2 cellular contexts compared by ENCODE assay signal in the genomic region with DNA sequence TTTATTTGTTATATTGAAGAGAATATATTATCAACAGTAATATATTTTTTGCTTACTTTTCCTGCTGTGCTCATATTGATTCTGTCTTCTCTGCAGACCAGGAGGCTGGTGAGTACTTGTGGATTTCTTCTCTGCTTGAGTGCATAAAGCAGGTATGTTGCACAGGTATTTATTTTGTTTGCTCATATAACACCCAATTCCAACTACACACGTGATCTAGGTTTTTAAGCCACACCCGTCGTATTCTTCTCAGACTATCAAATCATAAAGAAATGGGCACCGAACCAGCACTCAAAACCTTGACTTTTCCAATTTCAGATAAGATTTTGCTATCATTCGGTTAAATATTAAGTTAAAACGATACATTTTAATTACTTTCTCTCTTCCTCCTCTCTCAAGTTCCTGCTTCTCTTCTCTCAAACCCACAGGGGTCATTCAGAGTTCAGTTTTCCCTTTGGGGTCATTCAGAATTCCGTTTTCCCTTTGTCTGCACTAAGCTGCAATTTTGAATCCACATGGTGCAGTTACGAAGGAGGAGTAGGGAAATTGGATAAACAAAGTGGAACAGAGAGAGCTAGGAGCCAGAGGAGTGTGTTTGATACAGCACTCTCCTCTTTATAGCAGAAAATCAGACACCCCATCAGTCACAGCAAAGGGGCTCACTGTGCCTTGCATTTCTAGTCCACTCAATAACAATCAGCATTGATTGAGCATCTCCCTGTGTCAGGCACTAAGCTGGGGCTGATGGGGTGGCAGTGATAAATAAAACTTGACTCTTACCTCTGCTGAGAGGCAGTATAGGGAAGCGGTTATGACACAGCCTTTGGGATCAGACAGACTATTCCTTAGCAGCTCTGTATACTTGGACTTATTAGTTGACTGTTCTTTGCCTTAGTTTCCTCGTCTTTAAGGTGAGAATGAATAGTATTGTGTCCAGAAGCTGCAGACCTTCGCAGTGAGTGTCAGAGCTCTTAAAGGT.
TF ChIP-seq lines count a peak whose summit lies in the region.

Gene ADH1C, minus strand, starts transcription at position 145 of the 979 bp plus-strand sequence. Its CDS starts 71 bp downstream, at position 74.

TF ChIP-seq in SK-N-SH, 30 proteins besides CTCF, POLR2A, EP300 and RAD21 (continued from another document):
- TF ChIP-seq MEF2A (IDR thresholded peaks at IDR 0.05; ENCODE audit: borderline replicate concordance, low read depth) (no peak), TEAD4 (IDR thresholded peaks at IDR 0.05; ENCODE audit: borderline replicate concordance, insufficient read depth) (no peak), YY1 (IDR thresholded peaks at IDR 0.05; ENCODE audit: low read depth) (no peak), TCF12 (IDR thresholded peaks at IDR 0.05) (no peak), SIN3A (IDR thresholded peaks at IDR 0.05; ENCODE audit: borderline replicate concordance, low read depth, low read length) (no peak), NRF1 (IDR thresholded peaks at IDR 0.05; ENCODE audit: low read depth, low read length) (no peak)
- TF ChIP-seq, protein P1, sequence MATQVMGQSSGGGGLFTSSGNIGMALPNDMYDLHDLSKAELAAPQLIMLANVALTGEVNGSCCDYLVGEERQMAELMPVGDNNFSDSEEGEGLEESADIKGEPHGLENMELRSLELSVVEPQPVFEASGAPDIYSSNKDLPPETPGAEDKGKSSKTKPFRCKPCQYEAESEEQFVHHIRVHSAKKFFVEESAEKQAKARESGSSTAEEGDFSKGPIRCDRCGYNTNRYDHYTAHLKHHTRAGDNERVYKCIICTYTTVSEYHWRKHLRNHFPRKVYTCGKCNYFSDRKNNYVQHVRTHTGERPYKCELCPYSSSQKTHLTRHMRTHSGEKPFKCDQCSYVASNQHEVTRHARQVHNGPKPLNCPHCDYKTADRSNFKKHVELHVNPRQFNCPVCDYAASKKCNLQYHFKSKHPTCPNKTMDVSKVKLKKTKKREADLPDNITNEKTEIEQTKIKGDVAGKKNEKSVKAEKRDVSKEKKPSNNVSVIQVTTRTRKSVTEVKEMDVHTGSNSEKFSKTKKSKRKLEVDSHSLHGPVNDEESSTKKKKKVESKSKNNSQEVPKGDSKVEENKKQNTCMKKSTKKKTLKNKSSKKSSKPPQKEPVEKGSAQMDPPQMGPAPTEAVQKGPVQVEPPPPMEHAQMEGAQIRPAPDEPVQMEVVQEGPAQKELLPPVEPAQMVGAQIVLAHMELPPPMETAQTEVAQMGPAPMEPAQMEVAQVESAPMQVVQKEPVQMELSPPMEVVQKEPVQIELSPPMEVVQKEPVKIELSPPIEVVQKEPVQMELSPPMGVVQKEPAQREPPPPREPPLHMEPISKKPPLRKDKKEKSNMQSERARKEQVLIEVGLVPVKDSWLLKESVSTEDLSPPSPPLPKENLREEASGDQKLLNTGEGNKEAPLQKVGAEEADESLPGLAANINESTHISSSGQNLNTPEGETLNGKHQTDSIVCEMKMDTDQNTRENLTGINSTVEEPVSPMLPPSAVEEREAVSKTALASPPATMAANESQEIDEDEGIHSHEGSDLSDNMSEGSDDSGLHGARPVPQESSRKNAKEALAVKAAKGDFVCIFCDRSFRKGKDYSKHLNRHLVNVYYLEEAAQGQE (IDR thresholded peaks at IDR 0.05; ENCODE audit: low read depth, low read length): no peak

TF ChIP-seq in SK-N-SH treated with all-trans-retinoic acid at 6 μM for 48 hours, 23 proteins besides CTCF, POLR2A, EP300 and RAD21 (continued from another document):
- TF ChIP-seq, protein P2, sequence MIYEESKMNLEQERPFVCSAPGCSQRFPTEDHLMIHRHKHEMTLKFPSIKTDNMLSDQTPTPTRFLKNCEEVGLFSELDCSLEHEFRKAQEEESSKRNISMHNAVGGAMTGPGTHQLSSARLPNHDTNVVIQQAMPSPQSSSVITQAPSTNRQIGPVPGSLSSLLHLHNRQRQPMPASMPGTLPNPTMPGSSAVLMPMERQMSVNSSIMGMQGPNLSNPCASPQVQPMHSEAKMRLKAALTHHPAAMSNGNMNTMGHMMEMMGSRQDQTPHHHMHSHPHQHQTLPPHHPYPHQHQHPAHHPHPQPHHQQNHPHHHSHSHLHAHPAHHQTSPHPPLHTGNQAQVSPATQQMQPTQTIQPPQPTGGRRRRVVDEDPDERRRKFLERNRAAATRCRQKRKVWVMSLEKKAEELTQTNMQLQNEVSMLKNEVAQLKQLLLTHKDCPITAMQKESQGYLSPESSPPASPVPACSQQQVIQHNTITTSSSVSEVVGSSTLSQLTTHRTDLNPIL (CRISPR knock-in tag; IDR thresholded peaks at IDR 0.05; ENCODE audit: low read depth): no peak
